8 cellular contexts compared by ENCODE assay signal in the genomic region with DNA sequence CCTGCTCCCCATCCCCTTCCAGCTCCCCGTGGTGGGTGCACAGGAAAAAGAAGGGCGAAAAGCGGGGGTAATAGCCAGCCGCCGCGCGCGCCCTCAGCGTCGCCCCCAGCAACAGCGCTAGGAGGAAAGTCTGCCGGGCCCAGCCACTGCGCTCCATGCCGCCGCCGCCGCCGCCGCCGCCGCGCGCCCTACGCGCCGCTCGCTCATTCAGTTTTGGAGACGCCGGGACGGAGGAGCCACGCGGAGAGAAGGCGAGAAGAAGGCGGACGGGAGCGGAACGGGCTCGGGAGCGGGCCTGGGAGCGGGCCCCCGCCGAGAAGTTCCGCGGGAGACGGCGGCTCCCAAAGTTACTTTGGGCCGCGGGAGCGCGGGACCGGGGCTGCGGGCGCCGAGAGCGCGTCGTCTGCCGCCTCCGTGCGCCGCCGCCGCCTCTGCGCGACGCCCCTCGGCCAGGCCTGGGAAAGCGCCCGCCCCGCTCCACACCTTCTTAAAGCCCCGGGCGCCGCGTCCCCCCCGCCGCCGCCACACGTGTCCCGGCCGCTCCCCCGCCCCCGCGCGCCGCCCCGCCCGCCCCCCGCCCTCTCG. TPM values are rescaled to one million over a fixed set of nuclear protein-coding genes. Genes with fewer than 3 reads are reported as not detected.
DNase-seq lines count a peak whose midpoint lies in the region; ATAC-seq and TF ChIP-seq lines count a peak whose summit lies in the region.

A gene (minus strand): TSS at position 459 of the 585 bp plus-strand sequence. CDS start 302 bp downstream, at position 157.

- no peaks in the 10 kb centered on the region for H3K9me3 ChIP-seq in aorta (ENCODE audit: control insufficient read depth, low read length)

- peaks cover 42% of the 10 kb centered on the region for H3K27me3 Mint-ChIP-seq in activated T-cell treated with anti-CD3 and anti-CD28 coated beads, Interleukin-2, amount 50 U/mL, for 4 hours (ENCODE audit: low read depth)
- H3K27me3 Mint-ChIP-seq in mesothelial cell of epicardium (ENCODE audit: low read depth) = peaks cover 78% of the 10 kb centered on the region

- intact Hi-C loops in aorta (cut with DNase I) = no loop called here

- no peak for TF ChIP-seq CTCF in mesothelial cell of epicardium (IDR thresholded peaks at IDR 0.05; ENCODE audit: unreplicated experiment)

- H3K4me3 Mint-ChIP-seq in activated T-cell treated with anti-CD3 and anti-CD28 coated beads, Interleukin-2, amount 50 U/mL, for 4 hours = peak within 1 kb of the TSS; percentile 5
- peak within 1 kb of the TSS; percentile 76 for H3K4me3 Mint-ChIP-seq in mesothelial cell of epicardium

- no peak for DNase-seq in activated T-cell treated with anti-CD3 and anti-CD28 coated beads, Interleukin-2, amount 50 U/mL, for 4 hours
- no peak for DNase-seq in activated T-cell treated with anti-CD3 and anti-CD28 coated beads, Interleukin-2, amount 50 U/mL, for 1 hour
- DNase-seq in NCI-H345 treated with DMSO at 0.1 percent for 48 hours (lab: John Stamatoyannopoulos, UW; ENCODE audit: unreplicated experiment) = peak; percentile 42
- peak in 1 of 2 donors; percentile 86 for DNase-seq in dermis microvascular lymphatic vessel endothelial cell (ENCODE audit: low read depth in 2 of 2)
- DNase-seq in mesothelial cell of epicardium (ENCODE audit: low spot score in 2 of 2, unreplicated experiment in 2 of 2) = peak in 1 of 2 experiments; percentile 47
- peak in 1 of 2 donors; percentile 73 for DNase-seq in aorta

- H3K36me3 ChIP-seq in aorta (ENCODE audit: control insufficient read depth in 1 of 2, insufficient read depth in 2 of 2, low read length in 1 of 2) = no peaks in the 10 kb centered on the region

- H3K27me3 ChIP-seq in aorta (ENCODE audit: control insufficient read depth in 1 of 2, insufficient read depth in 2 of 2, low read length in 1 of 2) = peaks cover 2 to 6% of the 10 kb centered on the region in 2 donors

- H3K27ac ChIP-seq in aorta (ENCODE audit: low read depth in 1 of 2, low read length in 2 of 2) = no peak within 1 kb of the TSS

- H3K9me3 Mint-ChIP-seq in activated T-cell treated with anti-CD3 and anti-CD28 coated beads, Interleukin-2, amount 50 U/mL, for 4 hours = no peaks in the 10 kb centered on the region
- no peaks in the 10 kb centered on the region for H3K9me3 Mint-ChIP-seq in mesothelial cell of epicardium

- ATAC-seq in activated T-cell treated with anti-CD3 and anti-CD28 coated beads, Interleukin-2, amount 50 U/mL, for 4 hours = peak; percentile 46 to 47
- ATAC-seq in aorta (ENCODE audit: low FRiP score) = no peak
- no peak for ATAC-seq in GM21515 (IDR thresholded peaks at IDR 0.05; ENCODE audit: unreplicated experiment)
- no peak for ATAC-seq in HG03378 (IDR thresholded peaks at IDR 0.05; ENCODE audit: unreplicated experiment)

- H3K36me3 Mint-ChIP-seq in activated T-cell treated with anti-CD3 and anti-CD28 coated beads, Interleukin-2, amount 50 U/mL, for 4 hours (ENCODE audit: insufficient read depth) = no peaks in the 10 kb centered on the region
- H3K36me3 Mint-ChIP-seq in mesothelial cell of epicardium = no peaks in the 10 kb centered on the region

- peak within 1 kb of the TSS; percentile 22 to 37 for H3K4me3 ChIP-seq in aorta (ENCODE audit: low read length in 2 of 2)

- 1% methylated on average over 45 to 89 of the region's 89 CpGs for WGBS in aorta, 2 donors

- H3K4me1 Mint-ChIP-seq in activated T-cell treated with anti-CD3 and anti-CD28 coated beads, Interleukin-2, amount 50 U/mL, for 4 hours (ENCODE audit: low read depth) = peaks cover 8% of the 10 kb centered on the region
- peaks cover 14% of the 10 kb centered on the region for H3K4me1 Mint-ChIP-seq in mesothelial cell of epicardium

- peak within 1 kb of the TSS; percentile 69 for H3K27ac Mint-ChIP-seq in mesothelial cell of epicardium

- H3K4me1 ChIP-seq in aorta (ENCODE audit: control insufficient read depth in 1 of 2, insufficient read depth in 2 of 2, low read length in 2 of 2) = no peaks in the 10 kb centered on the region

RNA-seq across cellular contexts. Expression of the gene that starts here (rescaled TPM):
- under 1 TPM; 0.15 to 0.24 (median 0.22) TPM for total RNA-seq in activated T-cell treated with anti-CD3 and anti-CD28 coated beads, Interleukin-2, amount 50 U/mL, for 4 hours
- total RNA-seq in dermis microvascular lymphatic vessel endothelial cell = 413 and 1,261 TPM in 2 replicates
- total RNA-seq in mesothelial cell of epicardium = 7.3 to 9.7 TPM (median 8.6 TPM) in 3 replicates
- total RNA-seq in aorta = 1 to 10 TPM; 1.4 to 3.6 TPM
- under 1 TPM in 1 of 2 donors, not detected in 1; 0.26 TPM for polyA plus RNA-seq in aorta

Comparison
In these comparisons a context has a peak if more than half of its experiments do, and no peak if none do; other contexts are left out.
1. RNA of the gene that starts here (total RNA-seq): 413 to 1,261 TPM in dermis microvascular lymphatic vessel endothelial cell; 7.3 to 9.7 TPM in mesothelial cell of epicardium, 1.4 to 3.6 TPM in aorta and 0.15 to 0.24 TPM in activated T-cell treated with anti-CD3 and anti-CD28 coated beads, Interleukin-2, amount 50 U/mL, for 4 hours; every median in the first group is over 10 times any median in the second.
2. Peak in ATAC-seq in activated T-cell treated with anti-CD3 and anti-CD28 coated beads, Interleukin-2, amount 50 U/mL, for 4 hours; RNA of the gene not detected or under 1 TPM.